Comparison of ENCODE assay signal across 3 cellular contexts in genomic region chr5:178422400-178422775, GRCh38.
TF ChIP-seq lines count a peak whose summit lies in the region.

No MANE protein-coding gene starts in this region.

TF ChIP-seq in SK-N-SH, 30 proteins besides CTCF, POLR2A, EP300 and RAD21:
- TF ChIP-seq IRF3 (IDR thresholded peaks at IDR 0.05; ENCODE audit: low read depth, low read length) (no peak), SMC3 (IDR thresholded peaks at IDR 0.05; ENCODE audit: low read depth, low read length) (no peak), USF1 (IDR thresholded peaks at IDR 0.05; ENCODE audit: borderline replicate concordance, low read depth) (no peak), RXRA (IDR thresholded peaks at IDR 0.05; ENCODE audit: borderline replicate concordance, low read depth) (no peak), MAX (IDR thresholded peaks at IDR 0.05; ENCODE audit: low read depth) (no peak), JUND (IDR thresholded peaks at IDR 0.05) (no peak), MEF2A (IDR thresholded peaks at IDR 0.05; ENCODE audit: borderline replicate concordance, low read depth) (no peak), POLR2AphosphoS5 (IDR thresholded peaks at IDR 0.05; ENCODE audit: low read depth, low read length) (no peak), FOXJ3 (CRISPR knock-in tag; IDR thresholded peaks at IDR 0.05) (no peak), YY1 (IDR thresholded peaks at IDR 0.05; ENCODE audit: low read depth) (no peak), RCOR1 (IDR thresholded peaks at IDR 0.05; ENCODE audit: low read length) (no peak), ZBTB33 (IDR thresholded peaks at IDR 0.05; ENCODE audit: borderline replicate concordance, low read depth) (no peak), CHD2 (IDR thresholded peaks at IDR 0.05; ENCODE audit: low read length, partially characterized antibody) (no peak)

TF ChIP-seq in SK-N-SH treated with all-trans-retinoic acid at 6 μM for 48 hours, 23 proteins besides CTCF, POLR2A, EP300 and RAD21 (continued from another document):
- TF ChIP-seq POU6F1 (CRISPR knock-in tag; IDR thresholded peaks at IDR 0.05; ENCODE audit: borderline replicate concordance, low read depth), result no peak
TF ChIP-seq in SK-N-SH treated with all-trans-retinoic acid at 6 μM for 48 hours: peak in this region for 0.

TF ChIP-seq in H1, 55 proteins besides CTCF, POLR2A, EP300 and RAD21 (continued from another document):
- no peak for TF ChIP-seq YY1 (IDR thresholded peaks at IDR 0.05; ENCODE audit: low read depth, low read length)
- TF ChIP-seq SP1 (IDR thresholded peaks at IDR 0.05; ENCODE audit: low read depth, low read length), result no peak
- TF ChIP-seq SRF (IDR thresholded peaks at IDR 0.05; ENCODE audit: low read depth, low read length), result no peak
- no peak for TF ChIP-seq SIX5 (IDR thresholded peaks at IDR 0.05; ENCODE audit: low read depth, low read length)
- no peak for TF ChIP-seq MAX (IDR thresholded peaks at IDR 0.05)
- TF ChIP-seq CHD7 (IDR thresholded peaks at IDR 0.05; ENCODE audit: insufficient replicate concordance, low read length), result no peak
- TF ChIP-seq SP2 (IDR thresholded peaks at IDR 0.05; ENCODE audit: low read length), result no peak
- TF ChIP-seq SAP30 (IDR thresholded peaks at IDR 0.05; ENCODE audit: insufficient read depth, insufficient replicate concordance, low read length), result no peak
